Comparison of ENCODE assay signal across 28 cellular contexts in the genomic region with DNA sequence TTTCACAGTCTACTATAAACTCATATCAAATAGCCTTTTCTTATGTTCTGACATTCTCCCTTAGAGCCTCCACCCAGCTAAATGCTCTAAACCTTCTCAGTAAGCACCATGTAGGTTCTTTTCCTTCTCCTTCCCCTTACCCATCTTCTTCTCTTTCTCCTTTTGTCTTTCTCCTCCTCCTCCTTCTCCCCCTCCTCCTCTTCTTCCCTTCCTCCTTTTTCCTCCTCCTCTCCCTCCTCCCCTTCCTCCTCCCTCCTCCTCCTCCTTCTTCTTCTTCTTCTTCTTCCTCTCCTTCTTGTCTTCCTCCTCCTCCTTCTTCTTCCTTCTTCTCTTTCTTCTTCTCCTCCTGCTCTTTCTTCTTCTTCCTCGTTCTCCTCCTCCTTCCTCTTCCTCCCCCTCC.
"Had no signal": no experiment of that assay in that cellular context is flagged by ENCODE, and none has a peak within 500 bp of the region (broad histone marks: within the 10 kb centered on the region; RNA-seq: fewer than 3 reads in every experiment).

No MANE protein-coding gene starts in this region.

- H3K36me3 ChIP-seq: stomach, suprapubic skin, thoracic aorta, thyroid gland, tibial artery, tibial nerve, transverse colon, upper lobe of left lung, upper lobe of right lung, uterus, vagina had no signal

- H3K27ac ChIP-seq: stomach, suprapubic skin, testis, thoracic aorta, thyroid gland, tibial artery, tibial nerve, transverse colon, upper lobe of left lung, upper lobe of right lung, uterus, vagina had no signal

- H3K27me3 ChIP-seq: stomach, suprapubic skin, testis, thyroid gland, tibial artery, tibial nerve, transverse colon, upper lobe of left lung, upper lobe of right lung, uterus, vagina had no signal

- H3K36me3 Mint-ChIP-seq: stimulated activated effector memory CD8-positive, alpha-beta T cell treated with anti-CD3 and anti-CD28 coated beads, Interleukin-12 subunit alpha, Interleukin-12 subunit beta, amount 100 ng/mL, for 72 hours; stimulated activated memory B cell treated with anti-CD40 and anti-IgM and Interleukin-4, amounts not matched to agents 10 μg/mL and 1 μg/mL and 100 μg/mL, for 72 hours; stimulated activated naive B cell treated with anti-CD40 and anti-IgM and Interleukin-4, amounts not matched to agents 10 μg/mL and 1 μg/mL and 100 μg/mL, for 72 hours; type B pancreatic cell had no signal

- H3K4me1 Mint-ChIP-seq: stimulated activated effector memory CD8-positive, alpha-beta T cell treated with anti-CD3 and anti-CD28 coated beads, Interleukin-12 subunit alpha, Interleukin-12 subunit beta, amount 100 ng/mL, for 72 hours; stimulated activated memory B cell treated with anti-CD40 and anti-IgM and Interleukin-4, amounts not matched to agents 10 μg/mL and 1 μg/mL and 100 μg/mL, for 72 hours; stimulated activated naive B cell treated with anti-CD40 and anti-IgM and Interleukin-4, amounts not matched to agents 10 μg/mL and 1 μg/mL and 100 μg/mL, for 72 hours; stimulated activated naive CD8-positive, alpha-beta T cell treated with anti-CD3 and anti-CD28 coated beads, Interleukin-15, amount 100 ng/mL, for 72 hours had no signal

- H3K9me3 Mint-ChIP-seq: stimulated activated effector memory CD8-positive, alpha-beta T cell treated with anti-CD3 and anti-CD28 coated beads, Interleukin-12 subunit alpha, Interleukin-12 subunit beta, amount 100 ng/mL, for 72 hours; stimulated activated memory B cell treated with anti-CD40 and anti-IgM and Interleukin-4, amounts not matched to agents 10 μg/mL and 1 μg/mL and 100 μg/mL, for 72 hours; stimulated activated naive B cell treated with anti-CD40 and anti-IgM and Interleukin-4, amounts not matched to agents 10 μg/mL and 1 μg/mL and 100 μg/mL, for 72 hours; stimulated activated naive CD8-positive, alpha-beta T cell treated with anti-CD3 and anti-CD28 coated beads, Interleukin-15, amount 100 ng/mL, for 72 hours; stimulated activated naive CD8-positive, alpha-beta T cell treated with anti-CD3 and anti-CD28 coated beads, Interleukin-15, Interleukin-2, amounts not matched to agents 100 ng/mL and 50 ng/mL, for 24 hours had no signal

- H3K27ac Mint-ChIP-seq: stimulated activated effector memory CD8-positive, alpha-beta T cell treated with anti-CD3 and anti-CD28 coated beads, Interleukin-12 subunit alpha, Interleukin-12 subunit beta, amount 100 ng/mL, for 72 hours; stimulated activated memory B cell treated with anti-CD40 and anti-IgM and Interleukin-4, amounts not matched to agents 10 μg/mL and 1 μg/mL and 100 μg/mL, for 72 hours; stimulated activated naive B cell treated with anti-CD40 and anti-IgM and Interleukin-4, amounts not matched to agents 10 μg/mL and 1 μg/mL and 100 μg/mL, for 72 hours; stimulated activated naive CD8-positive, alpha-beta T cell treated with anti-CD3 and anti-CD28 coated beads, Interleukin-15, amount 100 ng/mL, for 72 hours; stimulated activated naive CD8-positive, alpha-beta T cell treated with anti-CD3 and anti-CD28 coated beads, Interleukin-15, Interleukin-2, amounts not matched to agents 100 ng/mL and 50 ng/mL, for 24 hours; type B pancreatic cell had no signal

- H3K27me3 Mint-ChIP-seq: stimulated activated memory B cell treated with anti-CD40 and anti-IgM and Interleukin-4, amounts not matched to agents 10 μg/mL and 1 μg/mL and 100 μg/mL, for 72 hours had no signal

- H3K4me3 Mint-ChIP-seq: stimulated activated effector memory CD8-positive, alpha-beta T cell treated with anti-CD3 and anti-CD28 coated beads, Interleukin-12 subunit alpha, Interleukin-12 subunit beta, amount 100 ng/mL, for 72 hours; stimulated activated memory B cell treated with anti-CD40 and anti-IgM and Interleukin-4, amounts not matched to agents 10 μg/mL and 1 μg/mL and 100 μg/mL, for 72 hours; stimulated activated naive B cell treated with anti-CD40 and anti-IgM and Interleukin-4, amounts not matched to agents 10 μg/mL and 1 μg/mL and 100 μg/mL, for 72 hours; stimulated activated naive CD8-positive, alpha-beta T cell treated with anti-CD3 and anti-CD28 coated beads, Interleukin-15, amount 100 ng/mL, for 72 hours; stimulated activated naive CD8-positive, alpha-beta T cell treated with anti-CD3 and anti-CD28 coated beads, Interleukin-15, Interleukin-2, amounts not matched to agents 100 ng/mL and 50 ng/mL, for 24 hours; type B pancreatic cell had no signal

- DNase-seq: stimulated activated CD4-positive, alpha-beta T cell treated with anti-CD3 and anti-CD28 coated beads, Interleukin-2, amount 100 ng/mL, for 48 hours; stimulated activated CD4-positive, alpha-beta T cell treated with anti-CD3 and anti-CD28 coated beads, Interleukin-4, amount 100 ng/mL, for 1 hour; stimulated activated CD4-positive, alpha-beta T cell treated with anti-CD3 and anti-CD28 coated beads, Interleukin-4, amount 100 ng/mL, for 24 hours; stimulated activated CD4-positive, alpha-beta T cell treated with anti-CD3 and anti-CD28 coated beads, Interleukin-4, amount 100 ng/mL, for 4 hours; stimulated activated CD8-positive, alpha-beta memory T cell treated with anti-CD3 and anti-CD28 coated beads, Interleukin-4, amount 100 ng/mL, for 48 hours; stimulated activated naive B cell treated with anti-CD40 and anti-IgM and Interleukin-4, amounts not matched to agents 10 μg/mL and 1 μg/mL and 100 μg/mL, for 72 hours; stimulated activated naive CD4-positive, alpha-beta T cell; stimulated activated naive CD4-positive, alpha-beta T cell treated with Interleukin-2 at 50 U/mL for 16 hours; stimulated activated naive CD8-positive, alpha-beta T cell treated with anti-CD3 and anti-CD28 coated beads, Interleukin-15, amount 100 ng/mL, for 72 hours; stimulated activated naive CD8-positive, alpha-beta T cell treated with anti-CD3 and anti-CD28 coated beads, Interleukin-15, Interleukin-2, amounts not matched to agents 100 U/mL and 50 U/mL, for 24 hours; stomach; substantia nigra; testis; thyroid gland; tibial artery; transverse colon; upper lobe of right lung; uterus had no signal

- H3K9me3 ChIP-seq: stomach, suprapubic skin, testis, thoracic aorta, thyroid gland, tibial artery, tibial nerve, transverse colon, upper lobe of left lung, upper lobe of right lung, uterus, vagina had no signal

- ATAC-seq: stimulated activated effector memory CD8-positive, alpha-beta T cell treated with anti-CD3 and anti-CD28 coated beads, Interleukin-12 subunit alpha, Interleukin-12 subunit beta, amount 100 ng/mL, for 72 hours; stimulated activated memory B cell treated with anti-CD40 and anti-IgM and Interleukin-4, amounts not matched to agents 10 μg/mL and 1 μg/mL and 100 μg/mL, for 72 hours; stimulated activated naive B cell treated with anti-CD40 and anti-IgM and Interleukin-4, amounts not matched to agents 10 μg/mL and 1 μg/mL and 100 μg/mL, for 72 hours; stimulated activated naive CD8-positive, alpha-beta T cell treated with anti-CD3 and anti-CD28 coated beads, Interleukin-15, amount 100 ng/mL, for 72 hours; stimulated activated naive CD8-positive, alpha-beta T cell treated with anti-CD3 and anti-CD28 coated beads, Interleukin-15, Interleukin-2, amounts not matched to agents 100 U/mL and 50 U/mL, for 24 hours; upper lobe of right lung had no signal

- H3K4me1 ChIP-seq: stomach, suprapubic skin, testis, tibial nerve, transverse colon, upper lobe of left lung, upper lobe of right lung, uterus, vagina had no signal

- H3K4me3 ChIP-seq: stomach, suprapubic skin, testis, thoracic aorta, thyroid gland, tibial artery, tibial nerve, transverse colon, upper lobe of left lung, upper lobe of right lung, uterus, vagina had no signal

- FAIRE-seq: urothelium cell line had no signal
